ENCODE assay signal across 12 cellular contexts in the genomic region with DNA sequence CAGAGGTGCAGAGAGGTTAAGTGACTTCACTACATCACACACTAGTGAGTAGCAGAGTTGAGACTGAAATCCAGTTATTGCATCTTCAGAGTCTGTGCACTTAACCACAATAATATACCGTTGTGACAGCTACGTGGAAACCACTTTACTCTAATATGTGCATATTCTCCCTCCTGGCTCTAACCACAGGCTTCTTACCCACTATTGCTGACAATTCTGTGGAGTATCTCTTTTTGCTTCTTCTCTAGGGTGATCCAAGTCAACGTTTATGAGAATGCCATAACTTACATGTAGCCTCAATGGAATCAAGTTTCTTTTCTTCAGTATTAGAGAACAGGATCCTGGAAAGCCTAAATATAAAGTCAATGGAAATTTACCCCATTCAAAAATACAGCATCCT.
"Had no signal": no experiment of that assay in that cellular context is flagged by ENCODE, and none has a peak within 500 bp of the region (broad histone marks: within the 10 kb centered on the region; RNA-seq: fewer than 3 reads in every experiment).

No MANE protein-coding gene starts in this region.

- H3K27me3 ChIP-seq: gastrocnemius medialis, ovary, tibial nerve had no signal

- H3K27me3 Mint-ChIP-seq: stimulated activated naive B cell treated with anti-CD40 and anti-IgM and Interleukin-4, amounts not matched to agents 10 μg/mL and 1 μg/mL and 100 μg/mL, for 72 hours had no signal

- H3K27ac Mint-ChIP-seq: stimulated activated naive B cell treated with anti-CD40 and anti-IgM and Interleukin-4, amounts not matched to agents 10 μg/mL and 1 μg/mL and 100 μg/mL, for 72 hours; T-helper 2 cell treated with Interferon-gamma antibody and Interleukin-4, amounts not matched to agents 5 μg/mL and 100 μg/mL, for 36 hours had no signal

- H3K4me1 Mint-ChIP-seq: neural crest cell; stimulated activated naive B cell treated with anti-CD40 and anti-IgM and Interleukin-4, amounts not matched to agents 10 μg/mL and 1 μg/mL and 100 μg/mL, for 72 hours had no signal

- DNase-seq: activated CD4-positive, alpha-beta T cell treated with anti-CD3 and anti-CD28 coated beads, Interleukin-2, amount 50 U/mL, for 1 hour; activated naive CD4-positive, alpha-beta T cell treated with Interleukin-2 at 50 U/mL for 16 hours; central memory CD4-positive, alpha-beta T cell; effector memory CD4-positive, alpha-beta T cell; gastrocnemius medialis; left colon; ovary; stimulated activated CD4-positive, alpha-beta T cell treated with anti-CD3 and anti-CD28 coated beads, Interleukin-2, amount 100 ng/mL, for 48 hours; stimulated activated naive B cell treated with anti-CD40 and anti-IgM and Interleukin-4, amounts not matched to agents 10 μg/mL and 1 μg/mL and 100 μg/mL, for 72 hours had no signal

- H3K9me3 Mint-ChIP-seq: stimulated activated naive B cell treated with anti-CD40 and anti-IgM and Interleukin-4, amounts not matched to agents 10 μg/mL and 1 μg/mL and 100 μg/mL, for 72 hours; T-helper 2 cell treated with Interferon-gamma antibody and Interleukin-4, amounts not matched to agents 5 μg/mL and 100 μg/mL, for 36 hours had no signal

- H3K9me3 ChIP-seq: gastrocnemius medialis, ovary, tibial nerve had no signal

- H3K4me3 ChIP-seq: gastrocnemius medialis, ovary, tibial nerve had no signal

- H3K27ac ChIP-seq: gastrocnemius medialis, ovary had no signal

- H3K36me3 Mint-ChIP-seq: stimulated activated naive B cell treated with anti-CD40 and anti-IgM and Interleukin-4, amounts not matched to agents 10 μg/mL and 1 μg/mL and 100 μg/mL, for 72 hours had no signal

- H3K36me3 ChIP-seq: gastrocnemius medialis, ovary, tibial nerve had no signal

- H3K4me3 Mint-ChIP-seq: neural crest cell; stimulated activated naive B cell treated with anti-CD40 and anti-IgM and Interleukin-4, amounts not matched to agents 10 μg/mL and 1 μg/mL and 100 μg/mL, for 72 hours; T-helper 2 cell treated with Interferon-gamma antibody and Interleukin-4, amounts not matched to agents 5 μg/mL and 100 μg/mL, for 36 hours had no signal

- ATAC-seq: left colon; stimulated activated naive B cell treated with anti-CD40 and anti-IgM and Interleukin-4, amounts not matched to agents 10 μg/mL and 1 μg/mL and 100 μg/mL, for 72 hours had no signal
